ENCODE assay signal across 19 cellular contexts in genomic region chr14:58774531-58774930, GRCh38.
"Had no signal": no experiment of that assay in that cellular context is flagged by ENCODE, and none has a peak within 500 bp of the region (broad histone marks: within the 10 kb centered on the region; RNA-seq: fewer than 3 reads in every experiment).

No MANE protein-coding gene starts in this region.

- DNase-seq: effector memory CD8-positive, alpha-beta T cell; foreskin fibroblast; left colon; left ventricle myocardium superior; naive thymus-derived CD4-positive, alpha-beta T cell; small intestine; stimulated activated CD4-positive, alpha-beta T cell treated with anti-CD3 and anti-CD28 coated beads, Interleukin-12 subunit alpha, Interleukin-12 subunit beta, amount 100 ng/mL, for 4 hours; stimulated activated naive CD4-positive, alpha-beta T cell; thyroid gland; upper lobe of left lung; uterus had no signal

- H3K9me3 Mint-ChIP-seq: dendritic cell treated with granulocyte-macrophage colony-stimulating factor and Interleukin-4, amounts not matched to agents 40 ng/mL and 50 ng/mL, for 4 days; effector memory CD8-positive, alpha-beta T cell; neural crest cell had no signal

- H3K36me3 ChIP-seq: esophagus muscularis mucosa, gastroesophageal sphincter, right atrium auricular region, suprapubic skin, thyroid gland, upper lobe of left lung, uterus had no signal

- H3K27ac ChIP-seq: epithelial cell of prostate, esophagus muscularis mucosa, gastroesophageal sphincter, right atrium auricular region, suprapubic skin, thyroid gland, upper lobe of left lung, uterus had no signal

- H3K36me3 Mint-ChIP-seq: naive thymus-derived CD4-positive, alpha-beta T cell had no signal

- H3K27me3 ChIP-seq: esophagus muscularis mucosa, gastroesophageal sphincter, right atrium auricular region, suprapubic skin, thyroid gland, upper lobe of left lung, uterus had no signal

- H3K27me3 Mint-ChIP-seq: dendritic cell treated with granulocyte-macrophage colony-stimulating factor and Interleukin-4, amounts not matched to agents 40 ng/mL and 50 ng/mL, for 4 days had no signal

- H3K4me3 Mint-ChIP-seq: dendritic cell treated with granulocyte-macrophage colony-stimulating factor and Interleukin-4, amounts not matched to agents 40 ng/mL and 50 ng/mL, for 4 days; effector memory CD8-positive, alpha-beta T cell; naive thymus-derived CD4-positive, alpha-beta T cell; neural crest cell had no signal

- H3K9me3 ChIP-seq: esophagus muscularis mucosa, gastroesophageal sphincter, right atrium auricular region, suprapubic skin, thyroid gland, upper lobe of left lung, uterus had no signal

- H3K27ac Mint-ChIP-seq: dendritic cell treated with granulocyte-macrophage colony-stimulating factor and Interleukin-4, amounts not matched to agents 40 ng/mL and 50 ng/mL, for 4 days; effector memory CD8-positive, alpha-beta T cell; naive thymus-derived CD4-positive, alpha-beta T cell had no signal

- H3K4me1 ChIP-seq: esophagus muscularis mucosa, gastroesophageal sphincter, right atrium auricular region, suprapubic skin, thyroid gland, upper lobe of left lung, uterus had no signal

- H3K4me3 ChIP-seq: esophagus muscularis mucosa, gastroesophageal sphincter, lung, right atrium auricular region, suprapubic skin, thyroid gland, upper lobe of left lung, uterus had no signal

- ATAC-seq: effector memory CD8-positive, alpha-beta T cell; gastroesophageal sphincter; left colon; left ventricle myocardium superior; naive thymus-derived CD4-positive, alpha-beta T cell had no signal
